ENCODE assay signal across 21 cellular contexts in genomic region chr2:137179542-137179941, GRCh38.
DNase-seq lines count a peak whose midpoint lies in the region; ATAC-seq, FAIRE-seq and TF ChIP-seq lines count a peak whose summit lies in the region.
"Had no signal": no experiment of that assay in that cellular context is flagged by ENCODE, and none has a peak within 500 bp of the region (broad histone marks: within the 10 kb centered on the region; RNA-seq: fewer than 3 reads in every experiment).

No MANE protein-coding gene starts in this region.

- no peak overlapping the region for H3K23ac ChIP-seq in mesenchymal stem cell (ENCODE audit: low read length in 2 of 2)

- H3K36me3 ChIP-seq in PC-3 (ENCODE audit: low read depth, low read length) (no peaks in the 10 kb centered on the region), bronchial epithelial cell (ENCODE audit: control insufficient read depth, insufficient read depth, low read length) (no peaks in the 10 kb centered on the region), mesenchymal stem cell (ENCODE audit: control insufficient read depth in 1 of 2, insufficient read depth in 2 of 2, low read depth in 1 of 2, low read length in 2 of 2) (no peaks in the 10 kb centered on the region), Caco-2 (ENCODE audit: control insufficient read depth, insufficient read depth, low read length) (no peaks in the 10 kb centered on the region), esophagus squamous epithelium (no peaks in the 10 kb centered on the region)
- H3K36me3 ChIP-seq: SJSA1 had no signal

- peak overlapping the region; percentile 80 for H3K27ac ChIP-seq in PC-3 (ENCODE audit: low read length)
- H3K27ac ChIP-seq in mesenchymal stem cell (ENCODE audit: low read length, poor library complexity, severe bottlenecking) = peak overlapping the region; percentile 65
- no peak overlapping the region for H3K27ac ChIP-seq in esophagus squamous epithelium
- H3K27ac ChIP-seq: SJSA1 had no signal

- no peaks in the 10 kb centered on the region for H4K20me1 ChIP-seq in PC-3 (ENCODE audit: low read length)

- BruUV-seq in Calu3 (replicated peaks; lab: Mats Ljungman, UMichigan) (no TSS peak), PC-3 (replicated peaks; lab: Mats Ljungman, UMichigan) (no TSS peak), Caco-2 (replicated peaks; lab: Mats Ljungman, UMichigan) (no TSS peak)

- intact Hi-C loops in Calu3 (cut with micrococcal nuclease; ENCODE audit: unreplicated experiment) (loop anchor here (10.0 kb wide), 3 partner anchors 475 to 755 kb away; no protein-coding TSS in a partner anchor), PC-3 (cut with micrococcal nuclease) (no loop called here), Caco-2 (cut with micrococcal nuclease; ENCODE audit: unreplicated experiment) (no loop called here), esophagus squamous epithelium (cut with DNase I) (no loop called here), Right ventricle myocardium inferior (cut with DNase I) (no loop called here)

- H4K8ac ChIP-seq in mesenchymal stem cell (ENCODE audit: low read length) = no peak overlapping the region

- H3K18ac ChIP-seq in mesenchymal stem cell (ENCODE audit: low read depth in 1 of 2, low read length in 2 of 2) = no peak overlapping the region

- no peak overlapping the region for H3K4ac ChIP-seq in mesenchymal stem cell (ENCODE audit: low read depth in 1 of 2, low read length in 2 of 2)

- POLR2A ChIA-PET in PC-3 (lab: Charles Lee; ENCODE audit: unreplicated experiment) = no interaction called here
- POLR2A ChIA-PET in Caco-2 (lab: Charles Lee) = no interaction called here
- POLR2A ChIA-PET in activated CD8-positive, alpha-beta T cell treated with anti-CD3 and anti-CD28 coated beads, Interleukin-2, amount 10 ng/mL, durations not matched to agents 7 days and 5 days (lab: Charles Lee) = no interaction called here

- no peaks in the 10 kb centered on the region for H3K79me1 ChIP-seq in mesenchymal stem cell (replicated peaks; ENCODE audit: low read length, poor library complexity, severe bottlenecking)

- no peak for DNase-seq in Calu3
- peak; percentile 93 for DNase-seq in PC-3
- peak; percentile 91 for DNase-seq in bronchial epithelial cell (ENCODE audit: low read depth)
- no peak for DNase-seq in mesenchymal stem cell
- DNase-seq in Caco-2 = no peak
- no peak for DNase-seq in esophagus squamous epithelium (lab: John Stamatoyannopoulos, UW)
- no peak for DNase-seq in Right ventricle myocardium inferior (ENCODE audit: missing footprints)
- DNase-seq in activated CD8-positive, alpha-beta T cell treated with anti-CD3 and anti-CD28 coated beads, Interleukin-2, amount 10 ng/mL, durations not matched to agents 7 days and 5 days = no peak
- DNase-seq: AML-193; CD4-positive, CD25-positive, alpha-beta regulatory T cell; DMS79; GOT3; NCI-H146; NCI-H2081; NCI-H510A treated with DMSO at 0.1 percent for 48 hours; RPMI8226 had no signal

- no peak overlapping the region for H4K91ac ChIP-seq in mesenchymal stem cell (ENCODE audit: low read length)

- H3K27me3 ChIP-seq in PC-3 (ENCODE audit: low read length) = no peaks in the 10 kb centered on the region
- no peaks in the 10 kb centered on the region for H3K27me3 ChIP-seq in bronchial epithelial cell (ENCODE audit: control insufficient read depth, insufficient read depth, low read length)
- H3K27me3 ChIP-seq in mesenchymal stem cell (ENCODE audit: control insufficient read depth in 1 of 2, insufficient read depth in 1 of 2, low read length in 2 of 2) = no peaks in the 10 kb centered on the region
- no peaks in the 10 kb centered on the region for H3K27me3 ChIP-seq in Caco-2 (replicated peaks; ENCODE audit: control insufficient read depth, insufficient read depth, low read length)
- no peaks in the 10 kb centered on the region for H3K27me3 ChIP-seq in esophagus squamous epithelium
- H3K27me3 ChIP-seq: SJSA1 had no signal

- FAIRE-seq in bronchial epithelial cell (lab: Jason Lieb, UNC) = no peak
- FAIRE-seq: G401.6, GM18507, K562 had no signal

- H3K27ac Mint-ChIP-seq in Calu3 (ENCODE audit: unreplicated experiment) (no peak overlapping the region), Caco-2 (ENCODE audit: unreplicated experiment) (no peak overlapping the region)
- no peak overlapping the region for H3K27ac Mint-ChIP-seq in activated CD8-positive, alpha-beta T cell treated with anti-CD3 and anti-CD28 coated beads, Interleukin-2, amount 10 ng/mL, durations not matched to agents 7 days and 5 days
- H3K27ac Mint-ChIP-seq: CD4-positive, CD25-positive, alpha-beta regulatory T cell had no signal

- H2AK5ac ChIP-seq in mesenchymal stem cell (ENCODE audit: low read length, severe bottlenecking) = no peak overlapping the region

- H3K4me2 ChIP-seq in PC-3 (ENCODE audit: low read length) (peak overlapping the region; percentile 71), mesenchymal stem cell (ENCODE audit: low read length, poor library complexity, severe bottlenecking) (no peak overlapping the region)

- no peak overlapping the region for H2AFZ ChIP-seq in PC-3 (ENCODE audit: low read length)
- H2AFZ ChIP-seq in mesenchymal stem cell (ENCODE audit: low read depth, low read length) = no peak overlapping the region

- H3K9me3 Mint-ChIP-seq in Calu3 (ENCODE audit: low read depth, unreplicated experiment) = no peaks in the 10 kb centered on the region
- no peaks in the 10 kb centered on the region for H3K9me3 Mint-ChIP-seq in Caco-2 (ENCODE audit: unreplicated experiment)
- no peaks in the 10 kb centered on the region for H3K9me3 Mint-ChIP-seq in activated CD8-positive, alpha-beta T cell treated with anti-CD3 and anti-CD28 coated beads, Interleukin-2, amount 10 ng/mL, durations not matched to agents 7 days and 5 days (ENCODE audit: insufficient read depth)

- no peak for TF ChIP-seq CTCF in Calu3 (IDR thresholded peaks at IDR 0.05; ENCODE audit: unreplicated experiment)
- no peak for TF ChIP-seq CTCF in PC-3 (conservative IDR thresholded peaks at IDR 0.05; ENCODE audit: low read depth, low read length)
- no peak for TF ChIP-seq CTCF in bronchial epithelial cell (IDR thresholded peaks at IDR 0.05; ENCODE audit: insufficient read depth, low read length, severe bottlenecking)
- TF ChIP-seq CTCF in Caco-2 (IDR thresholded peaks at IDR 0.05; ENCODE audit: insufficient read depth in 1 of 2, low read depth in 1 of 2, low read length in 1 of 2, severe bottlenecking in 1 of 2, unreplicated experiment in 1 of 2) = no peak
- no peak for TF ChIP-seq CTCF in esophagus squamous epithelium (IDR thresholded peaks at IDR 0.05)

- CTCF ChIA-PET in Calu3 (lab: Charles Lee) = no interaction called here
- CTCF ChIA-PET in PC-3 (lab: Charles Lee) = no interaction called here
- CTCF ChIA-PET in Caco-2 (lab: Charles Lee) = no interaction called here
- CTCF ChIA-PET in activated CD8-positive, alpha-beta T cell treated with anti-CD3 and anti-CD28 coated beads, Interleukin-2, amount 10 ng/mL, durations not matched to agents 7 days and 5 days (lab: Charles Lee) = no interaction called here

- H3K4me1 Mint-ChIP-seq in Calu3 (ENCODE audit: low read depth, unreplicated experiment) (peaks cover 41% of the 10 kb centered on the region), Caco-2 (ENCODE audit: low read depth, unreplicated experiment) (peaks cover 5% of the 10 kb centered on the region)
- H3K4me1 Mint-ChIP-seq in activated CD8-positive, alpha-beta T cell treated with anti-CD3 and anti-CD28 coated beads, Interleukin-2, amount 10 ng/mL, durations not matched to agents 7 days and 5 days (ENCODE audit: low read depth) = no peaks in the 10 kb centered on the region
- H3K4me1 Mint-ChIP-seq: CD4-positive, CD25-positive, alpha-beta regulatory T cell had no signal

- no peaks in the 10 kb centered on the region for H3K9me2 ChIP-seq in PC-3 (replicated peaks; ENCODE audit: low read length)

- no peak overlapping the region for H2BK12ac ChIP-seq in mesenchymal stem cell (ENCODE audit: low read length in 2 of 2)

- H3K4me3 Mint-ChIP-seq in Calu3 (ENCODE audit: low read depth, unreplicated experiment) (peak overlapping the region; percentile 12), Caco-2 (ENCODE audit: unreplicated experiment) (no peak overlapping the region)
- no peak overlapping the region for H3K4me3 Mint-ChIP-seq in activated CD8-positive, alpha-beta T cell treated with anti-CD3 and anti-CD28 coated beads, Interleukin-2, amount 10 ng/mL, durations not matched to agents 7 days and 5 days
- H3K4me3 Mint-ChIP-seq: CD4-positive, CD25-positive, alpha-beta regulatory T cell had no signal

- peak overlapping the region; percentile 14; the same call in 1 of the 2 replicates for H3K9ac ChIP-seq in PC-3 (ENCODE audit: low read length)
- H3K9ac ChIP-seq in mesenchymal stem cell (ENCODE audit: low read length) = peak overlapping the region; percentile 70

- H3F3A ChIP-seq in PC-3 (ENCODE audit: low read length, unreplicated experiment) = peaks cover 5% of the 10 kb centered on the region

- H3K9me3 ChIP-seq in PC-3 (ENCODE audit: low read length) = no peaks in the 10 kb centered on the region
- no peaks in the 10 kb centered on the region for H3K9me3 ChIP-seq in mesenchymal stem cell (ENCODE audit: control insufficient read depth, low read length)
- no peaks in the 10 kb centered on the region for H3K9me3 ChIP-seq in Caco-2
- H3K9me3 ChIP-seq in esophagus squamous epithelium = no peaks in the 10 kb centered on the region
- H3K9me3 ChIP-seq: SJSA1 had no signal

- H3K4me3 ChIP-seq in PC-3 (ENCODE audit: low read length) (peak overlapping the region; percentile 40), bronchial epithelial cell (ENCODE audit: low read depth, low read length) (no peak overlapping the region), mesenchymal stem cell (ENCODE audit: insufficient read depth in 1 of 2, low read depth in 1 of 2, low read length in 2 of 2) (peak overlapping the region in 1 of 2 experiments; percentile 52), Caco-2 (ENCODE audit: low read depth, low read length) (no peak overlapping the region), esophagus squamous epithelium (no peak overlapping the region)
- H3K4me3 ChIP-seq: GM12878, K562, SJSA1 had no signal

- no peaks in the 10 kb centered on the region for H3K27me3 Mint-ChIP-seq in Calu3 (ENCODE audit: unreplicated experiment)
- H3K27me3 Mint-ChIP-seq in Caco-2 (ENCODE audit: insufficient read depth, unreplicated experiment) = no peaks in the 10 kb centered on the region
- no peaks in the 10 kb centered on the region for H3K27me3 Mint-ChIP-seq in activated CD8-positive, alpha-beta T cell treated with anti-CD3 and anti-CD28 coated beads, Interleukin-2, amount 10 ng/mL, durations not matched to agents 7 days and 5 days (ENCODE audit: low read depth)

- TF ChIP-seq POLR2A in esophagus squamous epithelium (IDR thresholded peaks at IDR 0.05) = no peak

- no peak overlapping the region for H2BK5ac ChIP-seq in mesenchymal stem cell (ENCODE audit: low read depth, low read length, poor library complexity, severe bottlenecking)

- ATAC-seq in PC-3 = peak; percentile 87
- ATAC-seq in Right ventricle myocardium inferior = no peak
- ATAC-seq in activated CD8-positive, alpha-beta T cell treated with anti-CD3 and anti-CD28 coated beads, Interleukin-2, amount 10 ng/mL, durations not matched to agents 7 days and 5 days = no peak
- ATAC-seq: K562 had no signal

- H3K4me1 ChIP-seq in PC-3 (ENCODE audit: insufficient read depth, low read length) (peaks cover 39% of the 10 kb centered on the region), mesenchymal stem cell (ENCODE audit: control insufficient read depth, insufficient read depth, low read depth, low read length) (peaks cover 2% of the 10 kb centered on the region), Caco-2 (0 out of 2 replicates have a peak, but pooled peaks cover 5% of the 10 kb centered on the region), esophagus squamous epithelium (peaks cover 0 to 10% (median 6%) of the 10 kb centered on the region in 3 donors)

- H3K36me3 Mint-ChIP-seq in Calu3 (ENCODE audit: insufficient read depth, unreplicated experiment) = no peaks in the 10 kb centered on the region
- no peaks in the 10 kb centered on the region for H3K36me3 Mint-ChIP-seq in Caco-2 (ENCODE audit: insufficient read depth, unreplicated experiment)
- no peaks in the 10 kb centered on the region for H3K36me3 Mint-ChIP-seq in activated CD8-positive, alpha-beta T cell treated with anti-CD3 and anti-CD28 coated beads, Interleukin-2, amount 10 ng/mL, durations not matched to agents 7 days and 5 days (ENCODE audit: low read depth)
- H3K36me3 Mint-ChIP-seq: CD4-positive, CD25-positive, alpha-beta regulatory T cell had no signal

- no peak overlapping the region for H2BK120ac ChIP-seq in mesenchymal stem cell (ENCODE audit: low read depth, low read length)

- H3K79me2 ChIP-seq in PC-3 (ENCODE audit: low read length) = no peaks in the 10 kb centered on the region

- no peak overlapping the region for H2BK15ac ChIP-seq in mesenchymal stem cell (ENCODE audit: low read depth, poor library complexity, severe bottlenecking)

- H3K14ac ChIP-seq in mesenchymal stem cell (ENCODE audit: low read length in 2 of 2) = no peak overlapping the region

Comparison
In these comparisons a context has a peak if more than half of its experiments do, and no peak if none do; other contexts are left out.
1. DNase-seq: peak in PC-3 (single experiment) and bronchial epithelial cell (single experiment); none in Calu3 (single experiment), mesenchymal stem cell (single experiment), Caco-2 (0 of 2), esophagus squamous epithelium (single experiment), Right ventricle myocardium inferior (single experiment) and activated CD8-positive, alpha-beta T cell treated with anti-CD3 and anti-CD28 coated beads, Interleukin-2, amount 10 ng/mL, durations not matched to agents 7 days and 5 days (single experiment).
2. H3K27ac ChIP-seq: peak in PC-3 (single experiment) and mesenchymal stem cell (single experiment); none in esophagus squamous epithelium (0 of 4).